ENCODE assay signal across 9 cellular contexts in the genomic region with DNA sequence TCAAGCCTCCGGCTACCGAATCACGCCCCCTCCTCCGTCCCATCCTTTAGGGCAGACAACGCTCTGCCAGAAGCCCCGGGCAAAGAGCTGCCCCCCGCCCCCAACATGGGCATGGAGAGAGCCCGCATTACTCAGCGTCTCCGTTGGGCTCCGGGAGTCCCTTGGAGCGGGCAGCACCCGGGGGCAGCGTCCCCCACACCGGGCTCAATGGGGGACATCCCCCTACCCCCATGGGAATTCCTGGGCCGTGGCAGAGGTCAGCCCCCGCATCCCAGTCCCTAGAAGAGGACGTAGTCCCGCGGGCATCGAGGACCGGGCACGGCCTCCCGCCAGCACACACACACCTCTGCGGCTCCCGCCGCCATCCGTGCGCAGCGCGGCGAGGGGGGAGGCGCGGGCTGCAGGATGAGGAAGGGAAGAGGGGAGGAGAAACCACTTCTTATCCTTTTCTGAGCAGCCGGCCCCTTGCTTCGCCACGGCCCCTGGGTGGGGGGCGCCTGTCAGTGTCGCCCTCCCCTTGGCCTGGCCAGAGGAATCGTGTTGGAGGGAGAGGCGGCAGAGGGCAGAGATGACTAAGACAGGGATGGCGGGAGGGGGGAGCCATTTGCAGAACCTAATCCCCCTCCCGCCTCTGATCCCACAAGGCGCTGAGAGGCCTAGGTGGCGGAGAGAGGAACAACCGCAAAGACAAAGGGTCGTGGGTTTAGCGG. TPM values are rescaled to one million over a fixed set of nuclear protein-coding genes. Genes with fewer than 3 reads are reported as not detected.
A peak's percentile ranks its signal among the peaks of the same experiment; 100 is the strongest.
DNase-seq lines count a peak whose midpoint lies in the region; ATAC-seq, FAIRE-seq and TF ChIP-seq lines count a peak whose summit lies in the region.
"Had no signal": no experiment of that assay in that cellular context is flagged by ENCODE, and none has a peak within 500 bp of the region (broad histone marks: within the 10 kb centered on the region; RNA-seq: fewer than 3 reads in every experiment).

No MANE protein-coding gene starts in this region.

- H3K4me3 ChIP-seq in AG04450 (ENCODE audit: low read depth, low read length) (peak overlapping the region; percentile 80), GM08714 (ENCODE audit: low read length) (0 out of 2 replicates have a peak overlapping the region, but pooled peaks have one; percentile 8), GM12878 (no peak overlapping the region)

- TF ChIP-seq RAD21 in GM12878 (IDR thresholded peaks at IDR 0.05; ENCODE audit: insufficient read depth, low read depth, low read length) = no peak

- peak overlapping the region; percentile 50 for H3K4me2 ChIP-seq in GM12878 (ENCODE audit: control insufficient read depth, insufficient read depth)

- in situ Hi-C loops in GM12878 (cut with MboI) = no loop called here

- H2AFZ ChIP-seq in GM12878 (ENCODE audit: control insufficient read depth, low read depth, low read length) = no peak overlapping the region

- H3K27me3 ChIP-seq in AG04450 (ENCODE audit: control insufficient read depth, insufficient read depth, low read length) (no peaks in the 10 kb centered on the region), GM12878 (replicated peaks in 1 of 2; ENCODE audit: control insufficient read depth in 2 of 2, insufficient read depth in 2 of 2, low read length in 1 of 2) (peaks cover 9 to 14% of the 10 kb centered on the region in 2 experiments; a peak in 3 of 4 replicates)

- WGBS in GM12878 (ENCODE audit: insufficient coverage, insufficient replicate concordance, low lambda C conversion rate, missing lambda C conversion rate) = 0% methylated on average over 36 of the region's 48 CpGs

- no TSS peak for BruUV-seq in GM12878 (replicated peaks; lab: Mats Ljungman, UMichigan)

- peaks cover 7% of the 10 kb centered on the region; the same call in 1 of the 2 replicates for H3K4me1 ChIP-seq in GM12878 (ENCODE audit: control insufficient read depth, insufficient read depth, low read length)

- no peaks in the 10 kb centered on the region for H3K36me3 Mint-ChIP-seq in stimulated activated naive B cell treated with anti-CD40 and anti-IgM and Interleukin-4, amounts not matched to agents 10 μg/mL and 1 μg/mL and 100 μg/mL, for 72 hours

- H3K79me2 ChIP-seq in GM12878 (ENCODE audit: control insufficient read depth, insufficient read depth, low read length) = no peaks in the 10 kb centered on the region

- peak overlapping the region; percentile 39 for H3K27ac ChIP-seq in AG04450 (ENCODE audit: low read depth, low read length)
- H3K27ac ChIP-seq in GM12878 (ENCODE audit: control insufficient read depth, insufficient read depth) = no peak overlapping the region

- no peak for FAIRE-seq in GM12878 (lab: Jason Lieb, UNC)

- peaks cover 9 to 18% of the 10 kb centered on the region in 2 donors for H3K4me1 Mint-ChIP-seq in stimulated activated naive B cell treated with anti-CD40 and anti-IgM and Interleukin-4, amounts not matched to agents 10 μg/mL and 1 μg/mL and 100 μg/mL, for 72 hours

- H3K36me3 ChIP-seq in GM12878 (ENCODE audit: control insufficient read depth in 2 of 2, insufficient read depth in 2 of 2, low read length in 1 of 2) = no peaks in the 10 kb centered on the region

- no peak for TF ChIP-seq POLR2A in GM12878 (IDR thresholded peaks at IDR 0.05; ENCODE audit: low read depth, low read length)

- H3K9me3 Mint-ChIP-seq in stimulated activated naive B cell treated with anti-CD40 and anti-IgM and Interleukin-4, amounts not matched to agents 10 μg/mL and 1 μg/mL and 100 μg/mL, for 72 hours = no peaks in the 10 kb centered on the region

- TF ChIP-seq EP300 in GM12878 (IDR thresholded peaks at IDR 0.05; ENCODE audit: borderline replicate concordance in 1 of 2, control insufficient read depth in 1 of 2, low read depth in 2 of 2, low read length in 2 of 2) = no peak

- H3K27me3 Mint-ChIP-seq in stimulated activated naive B cell treated with anti-CD40 and anti-IgM and Interleukin-4, amounts not matched to agents 10 μg/mL and 1 μg/mL and 100 μg/mL, for 72 hours = peaks cover 22 to 38% of the 10 kb centered on the region in 2 donors

- no peak overlapping the region for H3K9ac ChIP-seq in GM12878 (ENCODE audit: control insufficient read depth, insufficient read depth, low read length)

- SMC1A ChIA-PET in GM12878 (lab: Charles Lee; ENCODE audit: uncharacterized antibody, unreplicated experiment) = no interaction called here

- DNase-seq in AG04450 (ENCODE audit: low read depth, low spot score) = no peak
- peak; percentile 18 for DNase-seq in NCI-H526 treated with DMSO at 0.1 percent for 48 hours (lab: John Stamatoyannopoulos, UW)
- DNase-seq in GM12878 (ENCODE audit: low read depth, low spot score) = no peak
- DNase-seq in iPS-NIHi7 (ENCODE audit: extremely low spot score) = peak; percentile 69
- no peak for DNase-seq in stimulated activated naive B cell treated with anti-CD40 and anti-IgM and Interleukin-4, amounts not matched to agents 10 μg/mL and 1 μg/mL and 100 μg/mL, for 72 hours

- CTCF ChIA-PET in AG04450 (lab: Charles Lee) = interaction anchor here (0.5 to 1.3 kb wide), 7 partner anchors 9 to 58 kb away, joined by 3 to 7 read pairs (median 4); no protein-coding TSS in a partner anchor
- CTCF ChIA-PET in GM12878 (lab: Yijun Ruan, JAX) = interaction anchor here (1.3 kb wide), 1 partner anchor 13 kb away, joined by 7 read pairs; a partner anchor contains a TSS

- no peaks in the 10 kb centered on the region for H3K9me3 ChIP-seq in AG04450 (ENCODE audit: control insufficient read depth, insufficient read depth, low read length)
- no peaks in the 10 kb centered on the region for H3K9me3 ChIP-seq in GM12878 (replicated peaks; ENCODE audit: control insufficient read depth, insufficient read depth, low read length)

- ATAC-seq in GM12878 (peak; percentile 13; the same call in 1 of the 3 replicates), HG02840 (IDR thresholded peaks at IDR 0.05; ENCODE audit: low FRiP score, unreplicated experiment) (no peak), HG02571 (IDR thresholded peaks at IDR 0.05; ENCODE audit: unreplicated experiment) (no peak)
- peak in 1 of 2 donors; percentile 18 for ATAC-seq in stimulated activated naive B cell treated with anti-CD40 and anti-IgM and Interleukin-4, amounts not matched to agents 10 μg/mL and 1 μg/mL and 100 μg/mL, for 72 hours (replicated peaks)

- H3K4me3 Mint-ChIP-seq in stimulated activated naive B cell treated with anti-CD40 and anti-IgM and Interleukin-4, amounts not matched to agents 10 μg/mL and 1 μg/mL and 100 μg/mL, for 72 hours = peak overlapping the region; percentile 66 to 69

- intact Hi-C loops in GM12878 (cut with micrococcal nuclease; ENCODE audit: unreplicated experiment) = no loop called here

- TF ChIP-seq CTCF in AG04450 (IDR thresholded peaks at IDR 0.05; ENCODE audit: low read depth, low read length) (no peak), GM12878 (IDR thresholded peaks at IDR 0.05 in 2 of 3, conservative IDR thresholded peaks at IDR 0.05 in 1 of 3; ENCODE audit: control insufficient read depth in 2 of 3, extremely low read depth in 1 of 3, insufficient read depth in 1 of 3, low read depth in 3 of 3, low read length in 3 of 3) (no peak)

- H4K20me1 ChIP-seq in GM12878 (ENCODE audit: control insufficient read depth, insufficient read depth) = no peaks in the 10 kb centered on the region

- H3K27ac Mint-ChIP-seq in stimulated activated naive B cell treated with anti-CD40 and anti-IgM and Interleukin-4, amounts not matched to agents 10 μg/mL and 1 μg/mL and 100 μg/mL, for 72 hours = peak overlapping the region; percentile 20

- POLR2A ChIA-PET in AG04450 (lab: Yijun Ruan, JAX) = interaction anchor here (0.5 to 1.0 kb wide), 5 partner anchors 11 to 47 kb away, joined by 3 to 6 read pairs (median 5); no protein-coding TSS in a partner anchor
- POLR2A ChIA-PET in GM12878 (lab: Charles Lee) = no interaction called here

- RAD21 ChIA-PET in GM12878 (lab: Charles Lee; ENCODE audit: unreplicated experiment) = interaction anchor here (0.7 kb wide), 1 partner anchor 79 kb away, joined by 3 read pairs; no protein-coding TSS in a partner anchor

RNA-seq across cellular contexts. Expression of a gene that starts 0.8 kb away (rescaled TPM):
- polyA plus RNA-seq in AG04450 (2011; rRNA removed) = 12.0 and 17.4 TPM in 2 replicates
- polyA minus RNA-seq in AG04450 (2011; rRNA and poly(A)+ RNA removed) = 45.9 and 62.9 TPM in 2 replicates
- total RNA-seq in GM12878 (2013; cell fraction: nucleolus; rRNA removed) = 22.4 and 23.7 TPM in 2 replicates
- total RNA-seq in GM12878 (2014; rRNA removed) = 0.06 TPM in 1 of 2 replicates, not detected in the other
- total RNA-seq in GM12878 (2014; rRNA removed; fragmentation: Illumina TruSeq; extraction: Trizol) = not detected in 2 replicates
- 0.21 and 0.67 TPM in 2 replicates for total RNA-seq in GM12878 (2021)
- not detected for polyA plus RNA-seq in GM12878 (2011; ENCODE audit: low read depth)
- polyA plus RNA-seq in GM12878 (2011; rRNA removed) = 0.06 and 0.19 TPM in 2 replicates
- 0.04 and 0.10 TPM in 2 replicates for polyA plus RNA-seq in GM12878 (2011; cell fraction: cytosol; rRNA removed)
- 0.80 and 1.3 TPM in 2 replicates for polyA plus RNA-seq in GM12878 (2011; cell fraction: nucleus; rRNA removed)
- 0.52 and 0.89 TPM in 2 replicates for polyA plus RNA-seq in GM12878 (2012)
- polyA plus RNA-seq in GM12878 (2014; fragmentation: Illumina TruSeq; extraction: Trizol) = 0.07 TPM in 1 of 2 replicates, not detected in the other
- polyA plus RNA-seq in GM12878 (2014; fragmentation: Nextera tagmentation; extraction: Ambion mirVana) = not detected
- polyA plus RNA-seq in GM12878 (2014; rRNA removed) = 0.18 and 0.29 TPM in 2 replicates
- polyA plus RNA-seq in GM12878 (2016; fragmentation: Nextera tagmentation; extraction: Ambion mirVana) = under 1 TPM; 0.09 to 0.28 TPM
- 0.62 and 1.2 TPM in 2 replicates for polyA minus RNA-seq in GM12878 (2011; rRNA and poly(A)+ RNA removed)
- polyA minus RNA-seq in GM12878 (2011; cell fraction: cytosol; rRNA and poly(A)+ RNA removed) = not detected in 2 replicates
- polyA minus RNA-seq in GM12878 (2011; cell fraction: nucleus; rRNA and poly(A)+ RNA removed) = 0.48 and 1.6 TPM in 2 replicates

RNA-seq across cellular contexts. Expression of a gene that starts 12.6 kb away (rescaled TPM):
- polyA plus RNA-seq in AG04450 (2011; rRNA removed) = 26.9 and 45.6 TPM in 2 replicates
- 53.4 and 74.6 TPM in 2 replicates for polyA minus RNA-seq in AG04450 (2011; rRNA and poly(A)+ RNA removed)
- 64.3 and 68.7 TPM in 2 replicates for total RNA-seq in GM12878 (2013; cell fraction: nucleolus; rRNA removed)
- 24.1 and 27.6 TPM in 2 replicates for total RNA-seq in GM12878 (2014; rRNA removed)
- total RNA-seq in GM12878 (2014; rRNA removed; fragmentation: Illumina TruSeq; extraction: Trizol) = 13.9 and 16.3 TPM in 2 replicates
- 90.3 and 91.6 TPM in 2 replicates for total RNA-seq in GM12878 (2021)
- polyA plus RNA-seq in GM12878 (2011; ENCODE audit: low read depth) = 33.9 TPM
- 15.8 and 30.3 TPM in 2 replicates for polyA plus RNA-seq in GM12878 (2011; rRNA removed)
- 33.4 and 34.8 TPM in 2 replicates for polyA plus RNA-seq in GM12878 (2011; cell fraction: cytosol; rRNA removed)
- polyA plus RNA-seq in GM12878 (2011; cell fraction: nucleus; rRNA removed) = 88.1 and 100 TPM in 2 replicates
- polyA plus RNA-seq in GM12878 (2012) = 59.8 and 65.6 TPM in 2 replicates
- polyA plus RNA-seq in GM12878 (2014; fragmentation: Illumina TruSeq; extraction: Trizol) = 43.0 and 58.7 TPM in 2 replicates
- polyA plus RNA-seq in GM12878 (2014; fragmentation: Nextera tagmentation; extraction: Ambion mirVana) = 1 to 10 TPM; 1.8 to 5.0 TPM
- 40.6 and 49.2 TPM in 2 replicates for polyA plus RNA-seq in GM12878 (2014; rRNA removed)
- polyA plus RNA-seq in GM12878 (2016; fragmentation: Nextera tagmentation; extraction: Ambion mirVana) = 10 to 100 TPM; 57.9 to 62.3 TPM
- 17.7 and 33.5 TPM in 2 replicates for polyA minus RNA-seq in GM12878 (2011; rRNA and poly(A)+ RNA removed)
- 18.4 and 22.6 TPM in 2 replicates for polyA minus RNA-seq in GM12878 (2011; cell fraction: cytosol; rRNA and poly(A)+ RNA removed)
- polyA minus RNA-seq in GM12878 (2011; cell fraction: nucleus; rRNA and poly(A)+ RNA removed) = 10.5 and 18.7 TPM in 2 replicates

RNA-seq across cellular contexts. Expression of a gene that starts 43.9 kb away (rescaled TPM):
- 48.1 and 64.2 TPM in 2 replicates for polyA plus RNA-seq in AG04450 (2011; rRNA removed)
- 15.2 and 16.8 TPM in 2 replicates for polyA minus RNA-seq in AG04450 (2011; rRNA and poly(A)+ RNA removed)
- total RNA-seq in GM12878 (2013; cell fraction: nucleolus; rRNA removed) = 10.9 and 11.9 TPM in 2 replicates
- 184 and 194 TPM in 2 replicates for total RNA-seq in GM12878 (2014; rRNA removed)
- 24.1 and 32.2 TPM in 2 replicates for total RNA-seq in GM12878 (2014; rRNA removed; fragmentation: Illumina TruSeq; extraction: Trizol)
- total RNA-seq in GM12878 (2021) = 96.5 and 102 TPM in 2 replicates
- 23.4 TPM for polyA plus RNA-seq in GM12878 (2011; ENCODE audit: low read depth)
- 13.2 and 36.5 TPM in 2 replicates for polyA plus RNA-seq in GM12878 (2011; rRNA removed)
- 104 and 158 TPM in 2 replicates for polyA plus RNA-seq in GM12878 (2011; cell fraction: cytosol; rRNA removed)
- 60.6 and 65.1 TPM in 2 replicates for polyA plus RNA-seq in GM12878 (2011; cell fraction: nucleus; rRNA removed)
- polyA plus RNA-seq in GM12878 (2012) = 89.0 and 104 TPM in 2 replicates
- polyA plus RNA-seq in GM12878 (2014; fragmentation: Illumina TruSeq; extraction: Trizol) = 2.9 and 11.3 TPM in 2 replicates
- polyA plus RNA-seq in GM12878 (2014; fragmentation: Nextera tagmentation; extraction: Ambion mirVana) = 10 to 100 TPM in 1 of 2 experiments, 1 to 10 TPM in 1; 3.8 to 13.5 TPM
- polyA plus RNA-seq in GM12878 (2014; rRNA removed) = 155 and 163 TPM in 2 replicates
- 100 to 1,000 TPM in 1 of 2 experiments, 10 to 100 TPM in 1; 95.9 to 115 TPM for polyA plus RNA-seq in GM12878 (2016; fragmentation: Nextera tagmentation; extraction: Ambion mirVana)
- polyA minus RNA-seq in GM12878 (2011; rRNA and poly(A)+ RNA removed) = 5.5 and 32.3 TPM in 2 replicates
- 34.6 and 49.3 TPM in 2 replicates for polyA minus RNA-seq in GM12878 (2011; cell fraction: cytosol; rRNA and poly(A)+ RNA removed)
- polyA minus RNA-seq in GM12878 (2011; cell fraction: nucleus; rRNA and poly(A)+ RNA removed) = 11.5 and 15.9 TPM in 2 replicates

RNA-seq across cellular contexts. Expression of a gene that starts 54.7 kb away (rescaled TPM):
- polyA plus RNA-seq in AG04450 (2011; rRNA removed) (not detected in 2 replicates), GM12878 (2011; rRNA removed) (not detected in 2 replicates), GM12878 (2014; fragmentation: Illumina TruSeq; extraction: Trizol) (not detected in 2 replicates), GM12878 (2014; fragmentation: Nextera tagmentation; extraction: Ambion mirVana) (not detected), GM12878 (2014; rRNA removed) (not detected in 2 replicates), GM12878 (2016; fragmentation: Nextera tagmentation; extraction: Ambion mirVana) (not detected)
- polyA minus RNA-seq in AG04450 (2011; rRNA and poly(A)+ RNA removed) = not detected in 2 replicates
- not detected in 2 replicates for total RNA-seq in GM12878 (2013; cell fraction: nucleolus; rRNA removed)
- total RNA-seq in GM12878 (2014; rRNA removed) (not detected in 2 replicates), GM12878 (2014; rRNA removed; fragmentation: Illumina TruSeq; extraction: Trizol) (not detected in 2 replicates), GM12878 (2021) (not detected in 2 replicates)
- not detected for polyA plus RNA-seq in GM12878 (2011; ENCODE audit: low read depth)
- polyA plus RNA-seq in GM12878 (2011; cell fraction: cytosol; rRNA removed) = not detected in 2 replicates
- polyA plus RNA-seq in GM12878 (2011; cell fraction: nucleus; rRNA removed) = not detected in 2 replicates
- polyA plus RNA-seq in GM12878 (2012) = not detected in 2 replicates
- polyA minus RNA-seq in GM12878 (2011; rRNA and poly(A)+ RNA removed) = not detected in 2 replicates
- not detected in 2 replicates for polyA minus RNA-seq in GM12878 (2011; cell fraction: cytosol; rRNA and poly(A)+ RNA removed)
- polyA minus RNA-seq in GM12878 (2011; cell fraction: nucleus; rRNA and poly(A)+ RNA removed) = not detected in 2 replicates
- total RNA-seq: lung microvascular endothelial cell had no signal

Comparison
In these comparisons a context has a peak if more than half of its experiments do, and no peak if none do; other contexts are left out.
1. DNase-seq: peak in NCI-H526 treated with DMSO at 0.1 percent for 48 hours (single experiment) and iPS-NIHi7 (single experiment); none in AG04450 (single experiment), GM12878 (single experiment) and stimulated activated naive B cell treated with anti-CD40 and anti-IgM and Interleukin-4, amounts not matched to agents 10 μg/mL and 1 μg/mL and 100 μg/mL, for 72 hours (single experiment).